In genomic region chrX:55754861-55755294, GRCh38 we compare ENCODE assay signal across 12 cellular contexts. TPM values are rescaled to one million over a fixed set of nuclear protein-coding genes. Genes with fewer than 3 reads are reported as not detected.
DNase-seq lines count a peak whose midpoint lies in the region; ATAC-seq lines count a peak whose summit lies in the region.
"Had no signal": no experiment of that assay in that cellular context is flagged by ENCODE, and none has a peak within 500 bp of the region (broad histone marks: within the 10 kb centered on the region; RNA-seq: fewer than 3 reads in every experiment).

No MANE protein-coding gene starts in this region.

- H3K4me3 Mint-ChIP-seq in stimulated activated naive CD8-positive, alpha-beta T cell treated with anti-CD3 and anti-CD28 coated beads, Interleukin-15, amount 100 ng/mL, for 72 hours = no peak overlapping the region
- H3K4me3 Mint-ChIP-seq: B cell, memory B cell had no signal

- peak; percentile 93 for ATAC-seq in GM21576 (IDR thresholded peaks at IDR 0.05; ENCODE audit: unreplicated experiment)
- ATAC-seq in HG03159 (IDR thresholded peaks at IDR 0.05; ENCODE audit: unreplicated experiment) = peak; percentile 86
- peak; percentile 97 for ATAC-seq in stimulated activated naive CD8-positive, alpha-beta T cell treated with anti-CD3 and anti-CD28 coated beads, Interleukin-15, amount 100 ng/mL, for 72 hours
- ATAC-seq in HG02970 (IDR thresholded peaks at IDR 0.05; ENCODE audit: low FRiP score, unreplicated experiment) = no peak
- ATAC-seq: gastrocnemius medialis had no signal

- peaks cover 0 to 1% of the 10 kb centered on the region in 2 donors for H3K9me3 Mint-ChIP-seq in stimulated activated naive CD8-positive, alpha-beta T cell treated with anti-CD3 and anti-CD28 coated beads, Interleukin-15, amount 100 ng/mL, for 72 hours
- H3K9me3 Mint-ChIP-seq: memory B cell had no signal

- H3K27ac Mint-ChIP-seq in stimulated activated naive CD8-positive, alpha-beta T cell treated with anti-CD3 and anti-CD28 coated beads, Interleukin-15, amount 100 ng/mL, for 72 hours = no peak overlapping the region
- H3K27ac Mint-ChIP-seq: B cell, memory B cell had no signal

- no peaks in the 10 kb centered on the region for H3K4me1 Mint-ChIP-seq in stimulated activated naive CD8-positive, alpha-beta T cell treated with anti-CD3 and anti-CD28 coated beads, Interleukin-15, amount 100 ng/mL, for 72 hours
- H3K4me1 Mint-ChIP-seq: B cell, memory B cell had no signal

- peak; percentile 2 for DNase-seq in stimulated activated naive CD4-positive, alpha-beta T cell treated with Interleukin-2 at 50 U/mL for 16 hours (lab: John Stamatoyannopoulos, UW)
- DNase-seq in stimulated activated naive CD4-positive, alpha-beta T cell (lab: John Stamatoyannopoulos, UW) = no peak
- peak in 1 of 2 donors; percentile 10 for DNase-seq in stimulated activated naive CD8-positive, alpha-beta T cell treated with anti-CD3 and anti-CD28 coated beads, Interleukin-15, amount 100 ng/mL, for 72 hours
- DNase-seq in NCI-H1417 treated with DMSO at 0.1 percent for 48 hours (lab: John Stamatoyannopoulos, UW) = no peak
- DNase-seq in HT-29 (ENCODE audit: low spot score) = no peak
- DNase-seq: cerebellar nuclear complex, gastrocnemius medialis had no signal

- no peaks in the 10 kb centered on the region for H3K27me3 Mint-ChIP-seq in stimulated activated naive CD8-positive, alpha-beta T cell treated with anti-CD3 and anti-CD28 coated beads, Interleukin-15, amount 100 ng/mL, for 72 hours
- H3K27me3 Mint-ChIP-seq: B cell, memory B cell had no signal

RNA-seq across cellular contexts. Expression of gene RRAGB, which starts 37.3 kb away (rescaled TPM):
- 4.3 and 10.4 TPM in 2 replicates for total RNA-seq in HT-29 (2014; rRNA removed; shearing (Covaris generic))
